In the genomic region with DNA sequence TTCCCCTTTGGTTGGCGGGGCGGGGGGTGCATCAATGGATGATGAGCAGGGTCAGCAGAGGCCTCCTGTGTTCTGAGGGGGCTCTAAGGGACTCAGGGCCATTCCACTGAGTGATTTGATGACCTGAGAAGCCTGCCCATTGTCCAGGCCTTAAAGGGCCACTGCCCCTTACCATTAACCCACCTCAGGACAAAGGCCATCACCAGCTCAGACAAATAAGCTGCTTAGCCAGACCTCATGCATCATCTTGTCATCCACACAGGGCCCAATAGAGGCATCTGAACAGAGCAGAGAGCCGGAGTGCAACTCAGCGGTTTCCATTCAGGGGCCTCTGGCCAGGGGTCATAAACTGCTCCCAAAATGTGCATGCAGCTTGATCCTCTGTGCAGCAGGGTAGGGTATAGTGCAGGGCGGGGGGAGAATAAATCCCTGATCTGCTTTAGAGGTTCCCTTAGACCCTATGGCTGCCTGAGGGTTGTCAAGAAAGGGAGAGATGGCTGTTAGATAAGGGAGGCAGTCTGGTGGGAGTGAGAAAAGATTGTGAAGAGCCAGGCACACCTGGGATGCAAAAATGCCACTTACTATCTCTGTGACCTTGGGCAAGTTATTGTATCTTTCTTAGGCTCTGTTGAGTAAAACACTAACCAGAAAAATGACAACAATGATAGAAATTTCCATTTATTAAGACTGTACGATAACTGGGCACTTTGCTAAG, we compare ENCODE assay signal across 33 cellular contexts.
"Had no signal": no experiment of that assay in that cellular context is flagged by ENCODE, and none has a peak within 500 bp of the region (broad histone marks: within the 10 kb centered on the region; RNA-seq: fewer than 3 reads in every experiment).

No MANE protein-coding gene starts in this region.

- H3K4me3 ChIP-seq: adrenal gland, body of pancreas, cardiac muscle cell, colonic mucosa, ovary, prostate gland, skin epidermis, thoracic aorta, upper lobe of left lung, vagina had no signal

- H3K4me3 Mint-ChIP-seq: activated naive CD8-positive, alpha-beta T cell; effector memory CD8-positive, alpha-beta T cell; naive thymus-derived CD8-positive, alpha-beta T cell; stimulated activated effector memory CD8-positive, alpha-beta T cell treated with anti-CD3 and anti-CD28 coated beads, Interleukin-12 subunit alpha, Interleukin-12 subunit beta, amount 100 ng/mL, for 72 hours; stimulated activated naive CD8-positive, alpha-beta T cell treated with anti-CD3 and anti-CD28 coated beads, Interleukin-15, Interleukin-2, amounts not matched to agents 100 ng/mL and 50 ng/mL, for 24 hours; T-cell; T-helper 2 cell treated with Interferon-gamma antibody and Interleukin-4, amounts not matched to agents 5 μg/mL and 100 μg/mL, for 36 hours had no signal

- H3K36me3 ChIP-seq: adrenal gland, cardiac muscle cell, colonic mucosa, ovary, prostate gland, thoracic aorta, upper lobe of left lung, vagina had no signal

- H3K27ac ChIP-seq: adrenal gland, body of pancreas, cardiac muscle cell, colonic mucosa, ovary, prostate gland, skin epidermis, thoracic aorta, upper lobe of left lung, vagina had no signal

- H3K9me3 ChIP-seq: adrenal gland, body of pancreas, colonic mucosa, ovary, prostate gland, thoracic aorta, upper lobe of left lung, vagina had no signal

- H3K36me3 Mint-ChIP-seq: activated naive CD8-positive, alpha-beta T cell; naive thymus-derived CD8-positive, alpha-beta T cell; stimulated activated effector memory CD8-positive, alpha-beta T cell treated with anti-CD3 and anti-CD28 coated beads, Interleukin-12 subunit alpha, Interleukin-12 subunit beta, amount 100 ng/mL, for 72 hours; T-cell had no signal

- DNase-seq: activated CD4-positive, alpha-beta T cell treated with anti-CD3 and anti-CD28 coated beads for 4 hours; activated CD4-positive, alpha-beta T cell treated with anti-CD3 and anti-CD28 coated beads, Interleukin-2, amount 50 U/mL, for 4 hours; activated CD8-positive, alpha-beta memory T cell treated with anti-CD3 and anti-CD28 coated beads for 24 hours; activated effector memory CD4-positive, alpha-beta T cell treated with Interleukin-2 at 50 U/mL for 16 hours; activated naive CD4-positive, alpha-beta T cell treated with Interleukin-2 at 50 U/mL for 16 hours; adrenal gland; aorta; body of pancreas; cerebellar nuclear complex; colonic mucosa; effector memory CD8-positive, alpha-beta T cell; foreskin fibroblast; head of caudate nucleus; hippocampal formation; left cardiac atrium; mammary epithelial cell; naive thymus-derived CD8-positive, alpha-beta T cell; ovary; retina; stimulated activated CD4-positive, alpha-beta T cell treated with anti-CD3 and anti-CD28 coated beads, Interleukin-4, amount 100 ng/mL, for 24 hours; T-cell; upper lobe of left lung had no signal

- H3K4me1 ChIP-seq: adrenal gland, colonic mucosa, upper lobe of left lung had no signal

- ATAC-seq: body of pancreas; effector memory CD8-positive, alpha-beta T cell; esophagus mucosa; left cardiac atrium; naive thymus-derived CD8-positive, alpha-beta T cell; sciatic nerve; stimulated activated effector memory CD8-positive, alpha-beta T cell treated with anti-CD3 and anti-CD28 coated beads, Interleukin-12 subunit alpha, Interleukin-12 subunit beta, amount 100 ng/mL, for 72 hours; T-cell had no signal

- H3K9me3 Mint-ChIP-seq: effector memory CD8-positive, alpha-beta T cell; naive thymus-derived CD8-positive, alpha-beta T cell; stimulated activated naive CD8-positive, alpha-beta T cell treated with anti-CD3 and anti-CD28 coated beads, Interleukin-15, Interleukin-2, amounts not matched to agents 100 ng/mL and 50 ng/mL, for 24 hours; T-cell; T-helper 2 cell treated with Interferon-gamma antibody and Interleukin-4, amounts not matched to agents 5 μg/mL and 100 μg/mL, for 36 hours had no signal

- H3K27me3 ChIP-seq: adrenal gland, body of pancreas, cardiac muscle cell, colonic mucosa, ovary, upper lobe of left lung, vagina had no signal

- H3K4me1 Mint-ChIP-seq: naive thymus-derived CD8-positive, alpha-beta T cell; stimulated activated effector memory CD8-positive, alpha-beta T cell treated with anti-CD3 and anti-CD28 coated beads, Interleukin-12 subunit alpha, Interleukin-12 subunit beta, amount 100 ng/mL, for 72 hours; T-cell had no signal

- H3K27ac Mint-ChIP-seq: activated naive CD8-positive, alpha-beta T cell; effector memory CD8-positive, alpha-beta T cell; naive thymus-derived CD8-positive, alpha-beta T cell; stimulated activated effector memory CD8-positive, alpha-beta T cell treated with anti-CD3 and anti-CD28 coated beads, Interleukin-12 subunit alpha, Interleukin-12 subunit beta, amount 100 ng/mL, for 72 hours; stimulated activated naive CD8-positive, alpha-beta T cell treated with anti-CD3 and anti-CD28 coated beads, Interleukin-15, Interleukin-2, amounts not matched to agents 100 ng/mL and 50 ng/mL, for 24 hours; T-cell; T-helper 2 cell treated with Interferon-gamma antibody and Interleukin-4, amounts not matched to agents 5 μg/mL and 100 μg/mL, for 36 hours had no signal
